In the genomic region with DNA sequence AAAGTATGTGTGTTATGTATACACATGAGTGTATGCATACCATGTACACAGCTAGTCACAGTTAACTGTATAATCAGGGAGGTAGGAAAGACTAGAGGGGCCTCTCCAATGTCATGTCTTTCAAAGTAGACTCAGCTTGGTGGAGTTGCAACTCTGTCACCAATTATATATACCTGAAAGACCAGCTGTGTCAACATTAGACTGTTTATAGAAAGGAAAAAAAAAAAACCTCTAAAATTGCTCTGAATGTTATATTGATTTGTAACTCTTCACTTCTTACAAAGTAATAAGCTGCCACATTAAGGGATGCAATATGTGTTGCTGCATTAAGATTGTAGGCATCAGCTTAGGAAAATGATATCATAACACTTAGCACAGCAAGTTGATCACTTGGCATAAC, we compare ENCODE assay signal across 23 cellular contexts.
DNase-seq lines count a peak whose midpoint lies in the region; ATAC-seq, FAIRE-seq and TF ChIP-seq lines count a peak whose summit lies in the region.
"Had no signal": no experiment of that assay in that cellular context is flagged by ENCODE, and none has a peak within 500 bp of the region (broad histone marks: within the 10 kb centered on the region; RNA-seq: fewer than 3 reads in every experiment).

No MANE protein-coding gene starts in this region.

- in situ Hi-C loops in HepG2 (cut with HindIII; ENCODE audit: extremely low pct_ligation_motif_present, low pct_unique_long_range_greater_than_20kb): no loop called here

- no peaks in the 10 kb centered on the region for H4K20me1 ChIP-seq in HepG2 (ENCODE audit: insufficient read depth, low read length)

- DNase-seq in DMS153 treated with DMSO at 0.1 percent for 48 hours (lab: John Stamatoyannopoulos, UW; ENCODE audit: unreplicated experiment) (peak; percentile 48), NCI-H1417 (lab: John Stamatoyannopoulos, UW) (peak in 2 of 3 experiments; percentile 54 to 83), NCI-H748 (lab: John Stamatoyannopoulos, UW; ENCODE audit: unreplicated experiment) (peak; percentile 82), chondrocyte (ENCODE audit: low spot score) (no peak), HepG2 (ENCODE audit: low spot score) (no peak), HK-2 (ENCODE audit: unreplicated experiment) (no peak)
- no peak for DNase-seq in activated naive CD4-positive, alpha-beta T cell (lab: John Stamatoyannopoulos, UW)
- DNase-seq: activated CD4-positive, alpha-beta T cell treated with anti-CD3 and anti-CD28 coated beads, Interleukin-2, amount 50 U/mL, for 4 hours; activated gamma-delta T cell treated with Interleukin-2 at 50 U/mL for 16 hours; left ventricle myocardium inferior; mucosa of descending colon; NCI-H226; spleen; substantia nigra had no signal

- FAIRE-seq in HepG2 (lab: Jason Lieb, UNC): no peak
- FAIRE-seq: A549, GM12878, urothelium cell line had no signal

- no peak overlapping the region for H3K4me3 Mint-ChIP-seq in chondrocyte (ENCODE audit: unreplicated experiment)
- no peak overlapping the region for H3K4me3 Mint-ChIP-seq in stimulated activated memory B cell treated with anti-CD40 and anti-IgM and Interleukin-4, amounts not matched to agents 10 μg/mL and 1 μg/mL and 100 μg/mL, for 72 hours
- H3K4me3 Mint-ChIP-seq: central memory CD8-positive, alpha-beta T cell had no signal

- H3K27me3 Mint-ChIP-seq in chondrocyte (ENCODE audit: low read depth): no peaks in the 10 kb centered on the region
- no peaks in the 10 kb centered on the region for H3K27me3 Mint-ChIP-seq in stimulated activated memory B cell treated with anti-CD40 and anti-IgM and Interleukin-4, amounts not matched to agents 10 μg/mL and 1 μg/mL and 100 μg/mL, for 72 hours

- H3K9ac ChIP-seq in HepG2 (ENCODE audit: insufficient read depth, low read depth, low read length): no peak overlapping the region

- POLR2A ChIA-PET in HepG2 (lab: Yijun Ruan, JAX): no interaction called here

- no TSS peak for BruUV-seq in HepG2 (replicated peaks; lab: Mats Ljungman, UMichigan)

- ATAC-seq in HepG2: no peak
- ATAC-seq in stimulated activated memory B cell treated with anti-CD40 and anti-IgM and Interleukin-4, amounts not matched to agents 10 μg/mL and 1 μg/mL and 100 μg/mL, for 72 hours: no peak
- ATAC-seq: A549, esophagus mucosa, GM12878, mucosa of descending colon, Right ventricle myocardium inferior had no signal

- peaks cover 35% of the 10 kb centered on the region for H3K4me1 Mint-ChIP-seq in chondrocyte (ENCODE audit: low read depth)
- no peaks in the 10 kb centered on the region for H3K4me1 Mint-ChIP-seq in stimulated activated memory B cell treated with anti-CD40 and anti-IgM and Interleukin-4, amounts not matched to agents 10 μg/mL and 1 μg/mL and 100 μg/mL, for 72 hours
- H3K4me1 Mint-ChIP-seq: central memory CD8-positive, alpha-beta T cell had no signal

- H3K4me2 ChIP-seq in HepG2 (ENCODE audit: low read depth, low read length): no peak overlapping the region
- H3K4me2 ChIP-seq: A549 had no signal

- H3K36me3 ChIP-seq in HepG2 (replicated peaks in 1 of 2; ENCODE audit: control insufficient read depth in 1 of 2, insufficient read depth in 2 of 2, low read length in 2 of 2): no peaks in the 10 kb centered on the region
- H3K36me3 ChIP-seq: left ventricle myocardium inferior, neutrophil had no signal

- peaks cover 15% of the 10 kb centered on the region for H3K36me3 Mint-ChIP-seq in chondrocyte (ENCODE audit: low read depth)
- no peaks in the 10 kb centered on the region for H3K36me3 Mint-ChIP-seq in stimulated activated memory B cell treated with anti-CD40 and anti-IgM and Interleukin-4, amounts not matched to agents 10 μg/mL and 1 μg/mL and 100 μg/mL, for 72 hours

- CTCF ChIA-PET in HepG2 (lab: Yijun Ruan, JAX; ENCODE audit: low intra/inter-chr PET ratio, low total read pairs): no interaction called here

- no peaks in the 10 kb centered on the region for H3K79me2 ChIP-seq in HepG2 (ENCODE audit: insufficient read depth, low read length)

- TF ChIP-seq CTCF in chondrocyte (IDR thresholded peaks at IDR 0.05): no peak
- no peak for TF ChIP-seq CTCF in HepG2 (CRISPR knock-in tag; IDR thresholded peaks at IDR 0.05)

- TF ChIP-seq EP300 in HepG2 (IDR thresholded peaks at IDR 0.05; ENCODE audit: low read depth in 2 of 2, low read length in 2 of 2): no peak
- no peak for TF ChIP-seq EP300 in HepG2 (CRISPR knock-in tag; IDR thresholded peaks at IDR 0.05; ENCODE audit: borderline replicate concordance)

- peaks cover 5% of the 10 kb centered on the region; the same call in 1 of the 2 replicates for H3K9me3 ChIP-seq in HepG2 (ENCODE audit: low read length)
- H3K9me3 ChIP-seq: mucosa of descending colon, neutrophil, spleen had no signal

- no peak for TF ChIP-seq POLR2A in HepG2 (IDR thresholded peaks at IDR 0.05; ENCODE audit: insufficient read depth in 1 of 2, low read depth in 2 of 2, low read length in 2 of 2)

- H3K4me1 ChIP-seq in HepG2 (ENCODE audit: insufficient read depth, low read length): no peaks in the 10 kb centered on the region
- H3K4me1 ChIP-seq: A549, left ventricle myocardium inferior, spleen had no signal

- H3K27me3 ChIP-seq in HepG2 (ENCODE audit: control insufficient read depth in 1 of 2, insufficient read depth in 2 of 2, low read length in 2 of 2): no peaks in the 10 kb centered on the region
- H3K27me3 ChIP-seq: neutrophil, spleen had no signal

- peak overlapping the region; percentile 1 for H3K27ac Mint-ChIP-seq in chondrocyte (ENCODE audit: unreplicated experiment)
- no peak overlapping the region for H3K27ac Mint-ChIP-seq in stimulated activated memory B cell treated with anti-CD40 and anti-IgM and Interleukin-4, amounts not matched to agents 10 μg/mL and 1 μg/mL and 100 μg/mL, for 72 hours

- intact Hi-C loops in HepG2 (cut with micrococcal nuclease; ENCODE audit: unreplicated experiment): no loop called here

- H2AFZ ChIP-seq in HepG2 (ENCODE audit: low read length): no peak overlapping the region

- no peak overlapping the region for H3K4me3 ChIP-seq in HepG2 (replicated peaks in 1 of 3; ENCODE audit: insufficient read depth in 1 of 3, low read depth in 2 of 3, low read length in 3 of 3)
- H3K4me3 ChIP-seq: A549, GM12878, left ventricle myocardium inferior, mucosa of descending colon, spleen had no signal

- TF ChIP-seq RAD21 in HepG2 (CRISPR knock-in tag; IDR thresholded peaks at IDR 0.05): no peak

- peaks cover 9% of the 10 kb centered on the region for H3K9me3 Mint-ChIP-seq in chondrocyte (ENCODE audit: low read depth)
- H3K9me3 Mint-ChIP-seq in stimulated activated memory B cell treated with anti-CD40 and anti-IgM and Interleukin-4, amounts not matched to agents 10 μg/mL and 1 μg/mL and 100 μg/mL, for 72 hours: peaks cover 3% of the 10 kb centered on the region

- no peak overlapping the region for H3K27ac ChIP-seq in HepG2 (ENCODE audit: extremely low read length, insufficient read depth, low read length)
- H3K27ac ChIP-seq: A549, HL-60, left ventricle myocardium inferior, neutrophil, spleen had no signal

TF ChIP-seq in HepG2, 621 proteins besides CTCF, POLR2A, EP300 and RAD21:
- TF ChIP-seq ZBTB4 (CRISPR knock-in tag; IDR thresholded peaks at IDR 0.05; ENCODE audit: borderline replicate concordance) (no peak), ZNF749 (CRISPR knock-in tag; IDR thresholded peaks at IDR 0.05; ENCODE audit: borderline replicate concordance) (no peak), THAP9 (CRISPR knock-in tag; IDR thresholded peaks at IDR 0.05; ENCODE audit: borderline replicate concordance) (no peak)

Comparison
In these comparisons a context has a peak if more than half of its experiments do, and no peak if none do; other contexts are left out.
1. DNase-seq: peak in DMS153 treated with DMSO at 0.1 percent for 48 hours (single experiment), NCI-H1417 (2 of 3) and NCI-H748 (single experiment); none in chondrocyte (single experiment), HepG2 (single experiment), HK-2 (single experiment) and activated naive CD4-positive, alpha-beta T cell (0 of 4).